30 cellular contexts compared by ENCODE assay signal in genomic region chr2:239362497-239362896, GRCh38.
"Had no signal": no experiment of that assay in that cellular context is flagged by ENCODE, and none has a peak within 500 bp of the region (broad histone marks: within the 10 kb centered on the region; RNA-seq: fewer than 3 reads in every experiment).

No MANE protein-coding gene starts in this region.

- H3K4me1 ChIP-seq: body of pancreas, SJSA1 had no signal

- H3K9ac ChIP-seq: KMS-11 had no signal

- H3K27me3 Mint-ChIP-seq: activated naive CD4-positive, alpha-beta T cell treated with anti-CD3 and anti-CD28 coated beads, Interleukin-2, amount 50 U/mL, for 24 hours had no signal

- H3K4me3 Mint-ChIP-seq: activated CD8-positive, alpha-beta T cell treated with anti-CD3 and anti-CD28 coated beads, Interleukin-2, amount 10 ng/mL, durations not matched to agents 7 days and 5 days; activated naive CD4-positive, alpha-beta T cell treated with anti-CD3 and anti-CD28 coated beads, Interleukin-2, amount 50 U/mL, for 24 hours; WTC11 had no signal

- ATAC-seq: activated CD8-positive, alpha-beta T cell treated with anti-CD3 and anti-CD28 coated beads, Interleukin-2, amount 10 ng/mL, durations not matched to agents 7 days and 5 days; body of pancreas; Panc1; Right ventricle myocardium inferior; SK-N-SH treated with all-trans-retinoic acid at 6 μM for 48 hours; WTC11 had no signal

- DNase-seq: activated CD4-positive, alpha-beta T cell treated with anti-CD3 and anti-CD28 coated beads for 48 hours; activated CD4-positive, alpha-beta T cell treated with anti-CD3 and anti-CD28 coated beads, Interleukin-2, amount 50 U/mL, for 4 hours; activated CD4-positive, CD25-positive, alpha-beta regulatory T cell treated with anti-CD3 and anti-CD28 coated beads, Interleukin-2, amount 50 U/mL, for 72 hours; activated CD8-positive, alpha-beta memory T cell treated with anti-CD3 and anti-CD28 coated beads, Interleukin-2, amount 50 U/mL, for 48 hours; activated CD8-positive, alpha-beta T cell treated with anti-CD3 and anti-CD28 coated beads, Interleukin-2, amount 10 ng/mL, durations not matched to agents 7 days and 5 days; activated T-cell treated with anti-CD3 and anti-CD28 coated beads, Interleukin-2, amount 50 U/mL, for 1 hour; aorta; body of pancreas; MG63; MV-4-11; NCI-H1092 treated with DMSO at 0.1 percent for 48 hours; NCI-H1417 treated with DMSO at 0.1 percent for 48 hours; NCI-H1694; NCI-H2029; NCI-H2107; NCI-H2171 treated with DMSO at 0.1 percent for 48 hours; NCI-H226; NCI-H526; NCI-H774; NK-92 treated with Interleukin-12 subunit alpha and Interleukin-12 subunit beta, amount 100 ng/mL, for 24 hours; OCI-M1; RPMI8226; SW 1271 had no signal

- H3K9me3 Mint-ChIP-seq: activated naive CD4-positive, alpha-beta T cell treated with anti-CD3 and anti-CD28 coated beads, Interleukin-2, amount 50 U/mL, for 24 hours; WTC11 had no signal

- H3K27me3 ChIP-seq: body of pancreas, MG63, SJSA1 had no signal

- H3K27ac ChIP-seq: body of pancreas, KMS-11, SJSA1 had no signal

- H3K9me3 ChIP-seq: body of pancreas, MG63, SJSA1 had no signal

- H3K4me3 ChIP-seq: body of pancreas, MG63, SJSA1 had no signal

- H3K27ac Mint-ChIP-seq: activated CD8-positive, alpha-beta T cell treated with anti-CD3 and anti-CD28 coated beads, Interleukin-2, amount 10 ng/mL, durations not matched to agents 7 days and 5 days; activated naive CD4-positive, alpha-beta T cell treated with anti-CD3 and anti-CD28 coated beads, Interleukin-2, amount 50 U/mL, for 24 hours; WTC11 had no signal

- H3K36me3 ChIP-seq: MG63, SJSA1 had no signal
